ENCODE assay signal across 27 cellular contexts in genomic region chr1:29643281-29643680, GRCh38.
DNase-seq lines count a peak whose midpoint lies in the region; ATAC-seq lines count a peak whose summit lies in the region.
"Had no signal": no experiment of that assay in that cellular context is flagged by ENCODE, and none has a peak within 500 bp of the region (broad histone marks: within the 10 kb centered on the region; RNA-seq: fewer than 3 reads in every experiment).

No MANE protein-coding gene starts in this region.

- no peak for ATAC-seq in activated CD4-positive, alpha-beta T cell treated with anti-CD3 and anti-CD28 coated beads for 36 hours
- ATAC-seq in left lobe of liver (no peak), sciatic nerve (no peak), GM21529 (IDR thresholded peaks at IDR 0.05; ENCODE audit: unreplicated experiment) (no peak)
- no peak for ATAC-seq in naive thymus-derived CD4-positive, alpha-beta T cell
- ATAC-seq: HepG2, K562, Panc1 had no signal

- H3K36me3 ChIP-seq in naive thymus-derived CD4-positive, alpha-beta T cell (ENCODE audit: control insufficient read depth in 2 of 3, insufficient read depth in 3 of 3, low read length in 3 of 3) = no peaks in the 10 kb centered on the region
- H3K36me3 ChIP-seq: BLaER1 treated with 17β-estradiol and CSF1 and Interleukin-3, amounts not matched to agents 10 nM and 100 nM had no signal

- no peak overlapping the region for H3K4me3 ChIP-seq in naive thymus-derived CD4-positive, alpha-beta T cell (ENCODE audit: low read length)
- H3K4me3 ChIP-seq: BLaER1 treated with 17β-estradiol and CSF1 and Interleukin-3, amounts not matched to agents 10 nM and 100 nM; K562 had no signal

- DNase-seq in activated CD4-positive, alpha-beta T cell treated with anti-CD3 and anti-CD28 coated beads, Interleukin-2, amount 10 ng/mL, durations not matched to agents 7 days and 5 days = peak; percentile 4
- no peak for DNase-seq in activated CD4-positive, alpha-beta T cell treated with anti-CD3 and anti-CD28 coated beads for 36 hours
- DNase-seq in NCI-H69 (lab: John Stamatoyannopoulos, UW) (peak; percentile 5), left lobe of liver (ENCODE audit: low spot score) (peak; percentile 29), sciatic nerve (ENCODE audit: low spot score) (peak; percentile 34)
- no peak for DNase-seq in stimulated activated CD4-positive, alpha-beta T cell treated with anti-CD3 and anti-CD28 coated beads, Interleukin-1b, Interleukin-23, amount 100 ng/mL, for 48 hours
- no peak for DNase-seq in naive thymus-derived CD4-positive, alpha-beta T cell
- DNase-seq: 8988T; Caco-2; CD4-positive, alpha-beta memory T cell; DND-41; GOT3; HCEC 1CT; MM.1S; NCI-H1092; NCI-H1436; NCI-H187 treated with DMSO at 0.1 percent for 48 hours; NCI-H2227 treated with DMSO at 0.1 percent for 48 hours; NCI-H510A treated with DMSO at 0.1 percent for 48 hours; NCI-H774; NK-92 treated with Interleukin-12 subunit alpha and Interleukin-12 subunit beta, amount 100 ng/mL, for 24 hours had no signal

- peaks cover 10% of the 10 kb centered on the region for H3K27me3 Mint-ChIP-seq in activated CD4-positive, alpha-beta T cell treated with anti-CD3 and anti-CD28 coated beads, Interleukin-2, amount 10 ng/mL, durations not matched to agents 7 days and 5 days
- peaks cover 9% of the 10 kb centered on the region for H3K27me3 Mint-ChIP-seq in activated CD4-positive, alpha-beta T cell treated with anti-CD3 and anti-CD28 coated beads for 36 hours
- peaks cover 0 to 30% (median 9%) of the 10 kb centered on the region in 5 donors for H3K27me3 Mint-ChIP-seq in naive thymus-derived CD4-positive, alpha-beta T cell

- POLR2A ChIA-PET in activated CD4-positive, alpha-beta T cell treated with anti-CD3 and anti-CD28 coated beads, Interleukin-2, amount 10 ng/mL, durations not matched to agents 7 days and 5 days (lab: Charles Lee) = no interaction called here
- POLR2A ChIA-PET in activated CD4-positive, alpha-beta T cell treated with anti-CD3 and anti-CD28 coated beads for 36 hours (lab: Charles Lee) = no interaction called here
- POLR2A ChIA-PET in naive thymus-derived CD4-positive, alpha-beta T cell (lab: Charles Lee) = no interaction called here

- H3K36me3 Mint-ChIP-seq in activated CD4-positive, alpha-beta T cell treated with anti-CD3 and anti-CD28 coated beads, Interleukin-2, amount 10 ng/mL, durations not matched to agents 7 days and 5 days (ENCODE audit: low read depth) = no peaks in the 10 kb centered on the region
- H3K36me3 Mint-ChIP-seq in activated CD4-positive, alpha-beta T cell treated with anti-CD3 and anti-CD28 coated beads for 36 hours (ENCODE audit: low read depth) = no peaks in the 10 kb centered on the region
- H3K36me3 Mint-ChIP-seq in naive thymus-derived CD4-positive, alpha-beta T cell = no peaks in the 10 kb centered on the region
- H3K36me3 Mint-ChIP-seq: CD4-positive, alpha-beta memory T cell had no signal

- no peaks in the 10 kb centered on the region for H3K4me1 Mint-ChIP-seq in activated CD4-positive, alpha-beta T cell treated with anti-CD3 and anti-CD28 coated beads, Interleukin-2, amount 10 ng/mL, durations not matched to agents 7 days and 5 days
- H3K4me1 Mint-ChIP-seq in activated CD4-positive, alpha-beta T cell treated with anti-CD3 and anti-CD28 coated beads for 36 hours = no peaks in the 10 kb centered on the region
- H3K4me1 Mint-ChIP-seq in naive thymus-derived CD4-positive, alpha-beta T cell = no peaks in the 10 kb centered on the region
- H3K4me1 Mint-ChIP-seq: CD4-positive, alpha-beta memory T cell had no signal

- no peak overlapping the region for H3K27ac Mint-ChIP-seq in activated CD4-positive, alpha-beta T cell treated with anti-CD3 and anti-CD28 coated beads, Interleukin-2, amount 10 ng/mL, durations not matched to agents 7 days and 5 days
- no peak overlapping the region for H3K27ac Mint-ChIP-seq in activated CD4-positive, alpha-beta T cell treated with anti-CD3 and anti-CD28 coated beads for 36 hours
- no peak overlapping the region for H3K27ac Mint-ChIP-seq in naive thymus-derived CD4-positive, alpha-beta T cell
- H3K27ac Mint-ChIP-seq: CD4-positive, alpha-beta memory T cell had no signal

- H3K9me3 ChIP-seq in naive thymus-derived CD4-positive, alpha-beta T cell (ENCODE audit: control insufficient read depth in 2 of 3, low read length in 3 of 3) = no peaks in the 10 kb centered on the region
- H3K9me3 ChIP-seq: Caco-2 had no signal

- H3K27me3 ChIP-seq in naive thymus-derived CD4-positive, alpha-beta T cell (ENCODE audit: control insufficient read depth in 2 of 2, insufficient read depth in 2 of 2, low read length in 2 of 2) = no peaks in the 10 kb centered on the region
- H3K27me3 ChIP-seq: BLaER1 treated with 17β-estradiol and CSF1 and Interleukin-3, amounts not matched to agents 10 nM and 100 nM had no signal

- H3K4me1 ChIP-seq in naive thymus-derived CD4-positive, alpha-beta T cell (ENCODE audit: control insufficient read depth in 2 of 2, insufficient read depth in 2 of 2, low read length in 2 of 2) = no peaks in the 10 kb centered on the region
- H3K4me1 ChIP-seq: Caco-2 had no signal

- no peak overlapping the region for H3K4me3 Mint-ChIP-seq in activated CD4-positive, alpha-beta T cell treated with anti-CD3 and anti-CD28 coated beads, Interleukin-2, amount 10 ng/mL, durations not matched to agents 7 days and 5 days
- H3K4me3 Mint-ChIP-seq in activated CD4-positive, alpha-beta T cell treated with anti-CD3 and anti-CD28 coated beads for 36 hours = no peak overlapping the region
- H3K4me3 Mint-ChIP-seq in naive thymus-derived CD4-positive, alpha-beta T cell = no peak overlapping the region
- H3K4me3 Mint-ChIP-seq: CD4-positive, alpha-beta memory T cell had no signal

- H3K9me3 Mint-ChIP-seq in activated CD4-positive, alpha-beta T cell treated with anti-CD3 and anti-CD28 coated beads, Interleukin-2, amount 10 ng/mL, durations not matched to agents 7 days and 5 days = no peaks in the 10 kb centered on the region
- no peaks in the 10 kb centered on the region for H3K9me3 Mint-ChIP-seq in activated CD4-positive, alpha-beta T cell treated with anti-CD3 and anti-CD28 coated beads for 36 hours (ENCODE audit: low read depth)
- H3K9me3 Mint-ChIP-seq in naive thymus-derived CD4-positive, alpha-beta T cell = peaks cover 0 to 2% (median 0%) of the 10 kb centered on the region in 11 donors

- intact Hi-C loops in activated CD4-positive, alpha-beta T cell treated with anti-CD3 and anti-CD28 coated beads for 36 hours (cut with DNase I, micrococcal nuclease) = no loop called here
- intact Hi-C loops in sciatic nerve (cut with DNase I) = no loop called here
- intact Hi-C loops in naive thymus-derived CD4-positive, alpha-beta T cell (cut with micrococcal nuclease) = no loop called here

- CTCF ChIA-PET in activated CD4-positive, alpha-beta T cell treated with anti-CD3 and anti-CD28 coated beads, Interleukin-2, amount 10 ng/mL, durations not matched to agents 7 days and 5 days (lab: Charles Lee) = no interaction called here
- CTCF ChIA-PET in activated CD4-positive, alpha-beta T cell treated with anti-CD3 and anti-CD28 coated beads for 36 hours (lab: Charles Lee) = interaction anchor here (0.6 kb wide), 1 partner anchor 65 kb away, joined by 3 read pairs; no protein-coding TSS in a partner anchor
- CTCF ChIA-PET in naive thymus-derived CD4-positive, alpha-beta T cell (lab: Charles Lee) = no interaction called here

- H3K27ac ChIP-seq in naive thymus-derived CD4-positive, alpha-beta T cell (ENCODE audit: low read depth, low read length) = no peak overlapping the region
- H3K27ac ChIP-seq: BLaER1 treated with 17β-estradiol and CSF1 and Interleukin-3, amounts not matched to agents 10 nM and 100 nM; HL-60 had no signal

Comparison
In these comparisons a context has a peak if more than half of its experiments do, and no peak if none do; other contexts are left out.
1. DNase-seq: peak in activated CD4-positive, alpha-beta T cell treated with anti-CD3 and anti-CD28 coated beads, Interleukin-2, amount 10 ng/mL, durations not matched to agents 7 days and 5 days (single experiment), NCI-H69 (single experiment), left lobe of liver (single experiment) and sciatic nerve (single experiment); none in activated CD4-positive, alpha-beta T cell treated with anti-CD3 and anti-CD28 coated beads for 36 hours (single experiment), stimulated activated CD4-positive, alpha-beta T cell treated with anti-CD3 and anti-CD28 coated beads, Interleukin-1b, Interleukin-23, amount 100 ng/mL, for 48 hours (single experiment) and naive thymus-derived CD4-positive, alpha-beta T cell (0 of 9).